ENCODE assay signal across 8 cellular contexts in the genomic region with DNA sequence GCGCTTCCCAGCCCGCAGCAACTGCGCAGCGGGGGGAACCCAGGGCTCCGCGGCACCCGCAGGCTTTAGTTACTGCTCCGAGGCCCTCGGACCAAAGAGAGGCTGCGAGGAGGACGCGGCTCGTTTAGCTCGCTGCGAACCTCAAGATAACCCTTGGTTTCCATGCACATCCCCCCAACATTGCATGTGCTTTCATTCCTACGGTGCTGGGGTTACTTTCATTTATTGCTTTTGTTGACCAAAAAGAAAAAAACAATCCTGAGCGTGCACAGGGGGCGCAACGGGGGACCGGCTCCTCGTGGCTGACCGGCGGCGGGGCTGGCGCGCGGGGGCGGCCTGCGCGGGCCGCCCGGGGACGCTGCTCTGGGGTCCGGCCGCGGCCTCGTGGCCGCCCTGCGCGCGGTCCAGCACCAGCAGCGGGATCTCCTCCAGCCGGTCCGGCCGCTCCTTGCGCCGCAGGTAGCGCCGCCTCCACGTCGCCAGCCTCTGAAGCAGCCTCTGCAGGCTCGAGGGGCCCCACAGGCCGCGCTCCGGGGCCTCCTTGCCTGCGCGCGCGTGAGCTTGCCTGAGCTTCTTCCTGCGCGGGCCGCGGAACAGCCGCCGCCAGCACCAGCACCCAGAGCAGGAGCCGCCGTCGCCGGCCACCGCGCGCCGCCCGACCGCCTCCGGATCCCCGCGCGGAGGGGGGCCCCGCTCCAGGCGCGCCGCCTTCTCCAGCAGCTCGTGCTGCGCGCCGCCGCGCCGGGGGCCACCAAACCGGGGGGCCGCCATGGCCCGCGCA.
DNase-seq lines count a peak whose midpoint lies in the region; ATAC-seq and TF ChIP-seq lines count a peak whose summit lies in the region.

No MANE protein-coding gene starts in this region.

- H3K27ac Mint-ChIP-seq in activated naive CD4-positive, alpha-beta T cell treated with anti-CD3 and anti-CD28 coated beads, Interleukin-2, amount 50 U/mL, for 72 hours = peak overlapping the region in 1 of 2 donors; percentile 29

- no peaks in the 10 kb centered on the region for H3K9me3 Mint-ChIP-seq in activated naive CD4-positive, alpha-beta T cell treated with anti-CD3 and anti-CD28 coated beads, Interleukin-2, amount 50 U/mL, for 72 hours

- ATAC-seq in activated naive CD4-positive, alpha-beta T cell treated with anti-CD3 and anti-CD28 coated beads, Interleukin-2, amount 50 U/mL, for 72 hours = peak; percentile 56 to 67
- ATAC-seq in Right ventricle myocardium superior (ENCODE audit: poor library complexity) (peak; percentile 83), omental fat pad (ENCODE audit: low FRiP score) (peak; percentile 77), HG02884 (IDR thresholded peaks at IDR 0.05; ENCODE audit: unreplicated experiment) (no peak)

- TF ChIP-seq CTCF in omental fat pad (IDR thresholded peaks at IDR 0.05) = no peak

- DNase-seq in DMS 273 (lab: John Stamatoyannopoulos, UW; ENCODE audit: unreplicated experiment) (peak; percentile 66), DMS 273 treated with DMSO at 0.1 percent for 48 hours (lab: John Stamatoyannopoulos, UW) (no peak), NCI-H1105 treated with DMSO at 0.1 percent for 48 hours (lab: John Stamatoyannopoulos, UW) (peak; percentile 8), Right ventricle myocardium superior (peak; percentile 51), omental fat pad (ENCODE audit: low spot score) (no peak), ureter (ENCODE audit: low spot score) (no peak)
- DNase-seq in activated naive CD4-positive, alpha-beta T cell treated with anti-CD3 and anti-CD28 coated beads, Interleukin-2, amount 50 U/mL, for 72 hours (ENCODE audit: low spot score in 2 of 2) = peak; percentile 42 to 59

- H3K36me3 Mint-ChIP-seq in activated naive CD4-positive, alpha-beta T cell treated with anti-CD3 and anti-CD28 coated beads, Interleukin-2, amount 50 U/mL, for 72 hours = peaks cover 0 to 3% of the 10 kb centered on the region in 2 donors

- intact Hi-C loops in Right ventricle myocardium superior (cut with DNase I) = no loop called here

Comparison
In these comparisons a context has a peak if more than half of its experiments do, and no peak if none do; other contexts are left out.
1. DNase-seq: peak in DMS 273 (single experiment), NCI-H1105 treated with DMSO at 0.1 percent for 48 hours (single experiment), activated naive CD4-positive, alpha-beta T cell treated with anti-CD3 and anti-CD28 coated beads, Interleukin-2, amount 50 U/mL, for 72 hours (2 of 2) and Right ventricle myocardium superior (single experiment); none in DMS 273 treated with DMSO at 0.1 percent for 48 hours (single experiment), omental fat pad (single experiment) and ureter (single experiment).